Comparison of ENCODE assay signal across 24 cellular contexts in genomic region chr18:67677489-67677888, GRCh38.
"Had no signal": no experiment of that assay in that cellular context is flagged by ENCODE, and none has a peak within 500 bp of the region (broad histone marks: within the 10 kb centered on the region; RNA-seq: fewer than 3 reads in every experiment).

No MANE protein-coding gene starts in this region.

- H3K27ac ChIP-seq: stomach, suprapubic skin, testis, thoracic aorta, thyroid gland, tibial artery, tibial nerve, transverse colon, upper lobe of left lung, upper lobe of right lung, uterus, vagina had no signal

- H3K27me3 ChIP-seq: stomach, suprapubic skin, testis, thyroid gland, tibial artery, tibial nerve, transverse colon, upper lobe of left lung, upper lobe of right lung, uterus, vagina had no signal

- DNase-seq: stimulated activated CD4-positive, alpha-beta T cell treated with anti-CD3 and anti-CD28 coated beads, Interleukin-2, amount 100 ng/mL, for 48 hours; stimulated activated CD4-positive, alpha-beta T cell treated with anti-CD3 and anti-CD28 coated beads, Interleukin-4, amount 100 ng/mL, for 1 hour; stimulated activated CD4-positive, alpha-beta T cell treated with anti-CD3 and anti-CD28 coated beads, Interleukin-4, amount 100 ng/mL, for 24 hours; stimulated activated CD4-positive, alpha-beta T cell treated with anti-CD3 and anti-CD28 coated beads, Interleukin-4, amount 100 ng/mL, for 4 hours; stimulated activated CD8-positive, alpha-beta memory T cell treated with anti-CD3 and anti-CD28 coated beads, Interleukin-4, amount 100 ng/mL, for 48 hours; stimulated activated naive B cell treated with anti-CD40 and anti-IgM and Interleukin-4, amounts not matched to agents 10 μg/mL and 1 μg/mL and 100 μg/mL, for 72 hours; stimulated activated naive CD4-positive, alpha-beta T cell; stimulated activated naive CD4-positive, alpha-beta T cell treated with Interleukin-2 at 50 U/mL for 16 hours; stimulated activated naive CD8-positive, alpha-beta T cell treated with anti-CD3 and anti-CD28 coated beads, Interleukin-15, amount 100 ng/mL, for 72 hours; stimulated activated naive CD8-positive, alpha-beta T cell treated with anti-CD3 and anti-CD28 coated beads, Interleukin-15, Interleukin-2, amounts not matched to agents 100 U/mL and 50 U/mL, for 24 hours; stomach; substantia nigra; testis; thyroid gland; tibial artery; transverse colon; trophoblast cell; upper lobe of left lung; upper lobe of right lung; uterus had no signal

- H3K4me3 ChIP-seq: stomach, suprapubic skin, testis, thoracic aorta, thyroid gland, tibial artery, tibial nerve, transverse colon, upper lobe of left lung, upper lobe of right lung, uterus, vagina had no signal

- H3K9me3 ChIP-seq: stomach, suprapubic skin, testis, thoracic aorta, thyroid gland, tibial artery, tibial nerve, transverse colon, upper lobe of left lung, upper lobe of right lung, uterus, vagina had no signal

- H3K36me3 ChIP-seq: stomach, suprapubic skin, thoracic aorta, thyroid gland, tibial artery, tibial nerve, transverse colon, upper lobe of left lung, upper lobe of right lung, uterus, vagina had no signal
